In the genomic region with DNA sequence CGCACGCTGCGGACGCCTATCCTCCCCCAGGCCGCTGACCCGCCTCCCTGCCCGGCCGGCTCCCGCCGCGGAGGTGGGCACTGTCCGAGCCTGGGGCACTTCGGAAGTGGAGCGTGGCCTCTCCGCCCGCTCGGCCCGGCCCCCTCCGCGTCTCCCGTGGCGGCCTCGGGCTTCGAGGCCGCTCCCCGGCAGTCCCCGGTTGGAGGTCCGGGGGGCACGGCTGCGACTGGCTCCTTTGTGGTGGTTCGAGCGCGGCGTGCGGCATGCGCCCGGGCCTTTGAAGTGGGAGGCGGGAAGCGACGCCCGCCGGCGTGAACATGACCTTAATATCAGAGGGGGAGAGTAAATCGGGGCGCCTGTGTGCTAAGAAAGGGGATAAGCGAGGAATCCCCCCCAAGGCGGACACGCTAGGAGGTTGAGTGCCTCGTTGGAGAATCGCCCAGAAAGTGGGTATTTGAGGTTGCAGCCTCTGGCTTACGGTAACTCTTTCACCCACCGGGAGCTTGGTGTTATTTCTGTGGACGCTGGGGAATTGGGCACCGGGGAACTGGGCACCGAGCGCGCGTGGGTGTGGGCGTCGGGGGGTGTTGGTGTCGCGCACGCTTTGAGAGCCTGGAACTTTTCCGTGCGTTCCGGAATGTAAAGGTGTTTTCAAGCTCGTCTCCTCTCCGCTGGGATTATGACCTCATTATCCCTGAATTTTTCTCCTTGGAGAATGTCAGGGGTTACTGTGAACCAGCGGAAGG, we compare ENCODE assay signal across 8 cellular contexts. TPM values are rescaled to one million over a fixed set of nuclear protein-coding genes. Genes with fewer than 3 reads are reported as not detected.
DNase-seq lines count a peak whose midpoint lies in the region; ATAC-seq, FAIRE-seq and TF ChIP-seq lines count a peak whose summit lies in the region.

No MANE protein-coding gene starts in this region.

- in situ Hi-C loops in brain microvascular endothelial cell (cut with HindIII; ENCODE audit: low pct_ligation_motif_present, low sequenced_read_pairs) = no loop called here

- POLR2A ChIA-PET in AG04449 (lab: Yijun Ruan, JAX) = interaction anchor here (0.5 to 1.8 kb wide), 10 partner anchors 9 to 291 kb away, joined by 3 to 10 read pairs (median 4); partner anchors contain the start of genes CDNF, HSPA14, MEIG1 and MSANTD7

- H3K27me3 ChIP-seq in brain microvascular endothelial cell (replicated peaks) (no peaks in the 10 kb centered on the region), keratinocyte (ENCODE audit: control insufficient read depth, extremely low read depth, insufficient read depth, low read length) (no peaks in the 10 kb centered on the region)

- DNase-seq in AG04449 (ENCODE audit: low read depth, low spot score) = no peak
- DNase-seq in brain microvascular endothelial cell = no peak
- DNase-seq in keratinocyte (ENCODE audit: low read depth, low spot score) = no peak
- peak; percentile 45 for DNase-seq in stimulated activated CD4-positive, alpha-beta T cell treated with anti-CD3 and anti-CD28 coated beads, Interleukin-4, amount 100 ng/mL, for 24 hours

- peak overlapping the region; percentile 39 for H3K27ac ChIP-seq in brain microvascular endothelial cell
- H3K27ac ChIP-seq in keratinocyte (ENCODE audit: control insufficient read depth, insufficient read depth, low read length) = peak overlapping the region; percentile 96

- peaks cover 20% of the 10 kb centered on the region for H3K4me1 ChIP-seq in keratinocyte (ENCODE audit: control insufficient read depth, extremely low read depth, insufficient read depth, low read length)

- H3K4me3 Mint-ChIP-seq in T-helper 1 cell treated with Interleukin-12 subunit alpha and Interleukin-12 subunit beta and Interleukin-4 antibody, amounts not matched to agents 30 μg/mL and 1 μg/mL, for 36 hours = peak overlapping the region; percentile 87

- H3K9ac ChIP-seq in keratinocyte (ENCODE audit: control insufficient read depth, extremely low read depth, insufficient read depth, low read length) = peak overlapping the region; percentile 99

- peak overlapping the region; percentile 77 for H3K27ac Mint-ChIP-seq in T-helper 1 cell treated with Interleukin-12 subunit alpha and Interleukin-12 subunit beta and Interleukin-4 antibody, amounts not matched to agents 30 μg/mL and 1 μg/mL, for 36 hours

- H3K9me3 ChIP-seq in keratinocyte (ENCODE audit: control insufficient read depth, low read depth, low read length) = no peaks in the 10 kb centered on the region

- no peaks in the 10 kb centered on the region for H3K36me3 ChIP-seq in brain microvascular endothelial cell (replicated peaks)
- H3K36me3 ChIP-seq in keratinocyte (ENCODE audit: control insufficient read depth in 2 of 2, extremely low read depth in 1 of 2, insufficient read depth in 2 of 2, low read length in 2 of 2) = peaks cover 2 to 7% of the 10 kb centered on the region in 2 experiments

- H3K79me2 ChIP-seq in keratinocyte (ENCODE audit: control insufficient read depth, insufficient read depth, low read length) = peaks cover 67% of the 10 kb centered on the region

- H2AFZ ChIP-seq in keratinocyte (ENCODE audit: control insufficient read depth, low read length) = peak overlapping the region; percentile 76

- peaks cover 35% of the 10 kb centered on the region for H3K4me1 Mint-ChIP-seq in T-helper 1 cell treated with Interleukin-12 subunit alpha and Interleukin-12 subunit beta and Interleukin-4 antibody, amounts not matched to agents 30 μg/mL and 1 μg/mL, for 36 hours (ENCODE audit: low read depth)

- peak; percentile 12 for ATAC-seq in GM19043 (IDR thresholded peaks at IDR 0.05; ENCODE audit: low read depth, unreplicated experiment)
- ATAC-seq in HG03342 (IDR thresholded peaks at IDR 0.05; ENCODE audit: unreplicated experiment) = peak; percentile 28
- ATAC-seq in GM18870 (IDR thresholded peaks at IDR 0.05; ENCODE audit: unreplicated experiment) = no peak

- peaks cover 13% of the 10 kb centered on the region for H3K36me3 Mint-ChIP-seq in T-helper 1 cell treated with Interleukin-12 subunit alpha and Interleukin-12 subunit beta and Interleukin-4 antibody, amounts not matched to agents 30 μg/mL and 1 μg/mL, for 36 hours (ENCODE audit: low read depth)

- H3K9me1 ChIP-seq in keratinocyte (ENCODE audit: control insufficient read depth, extremely low read depth, insufficient read depth, low read length) = peaks cover 2% of the 10 kb centered on the region

- H4K20me1 ChIP-seq in keratinocyte (ENCODE audit: control insufficient read depth, extremely low read depth, insufficient read depth, low read length) = no peaks in the 10 kb centered on the region

- H3K4me2 ChIP-seq in keratinocyte (ENCODE audit: control insufficient read depth, extremely low read depth, insufficient read depth, low read depth, low read length) = peak overlapping the region; percentile 97

- H3K4me3 ChIP-seq in AG04449 (ENCODE audit: low read depth, low read length) (peak overlapping the region; percentile 74), brain microvascular endothelial cell (ENCODE audit: low read depth, low read length) (peak overlapping the region; percentile 75), keratinocyte (ENCODE audit: control insufficient read depth in 2 of 3, extremely low read depth in 1 of 3, insufficient read depth in 2 of 3, low read depth in 1 of 3, low read length in 3 of 3) (peak overlapping the region; percentile 80 to 100 (median 89))

- dilution Hi-C loops in keratinocyte (cut with MboI; ENCODE audit: extremely low pct_ligation_motif_present, low sequenced_read_pairs) = no loop called here

- CTCF ChIA-PET in AG04449 (lab: Yijun Ruan, JAX) = interaction anchor here (0.7 to 1.4 kb wide), 7 partner anchors 22 to 342 kb away, joined by 3 to 6 read pairs (median 3); partner anchors contain the start of genes CDNF, HSPA14 and MSANTD7

- FAIRE-seq in keratinocyte (lab: Jason Lieb, UNC) = no peak

- H3K27me3 Mint-ChIP-seq in T-helper 1 cell treated with Interleukin-12 subunit alpha and Interleukin-12 subunit beta and Interleukin-4 antibody, amounts not matched to agents 30 μg/mL and 1 μg/mL, for 36 hours (ENCODE audit: low read depth) = no peaks in the 10 kb centered on the region

- TF ChIP-seq CTCF in AG04449 (IDR thresholded peaks at IDR 0.05; ENCODE audit: insufficient read depth, low read length, missing control alignments) (no peak), brain microvascular endothelial cell (IDR thresholded peaks at IDR 0.05; ENCODE audit: low read depth, low read length, missing control alignments) (no peak), keratinocyte (optimal IDR thresholded peaks at IDR 0.05 in 1 of 3, IDR thresholded peaks at IDR 0.05 in 1 of 3, conservative IDR thresholded peaks at IDR 0.05 in 1 of 3; ENCODE audit: extremely low read depth in 1 of 3, insufficient read depth in 2 of 3, low read length in 3 of 3) (no peak)

- no peaks in the 10 kb centered on the region for H3K9me3 Mint-ChIP-seq in T-helper 1 cell treated with Interleukin-12 subunit alpha and Interleukin-12 subunit beta and Interleukin-4 antibody, amounts not matched to agents 30 μg/mL and 1 μg/mL, for 36 hours

RNA-seq across cellular contexts. Expression of gene SUV39H2, which starts 0.6 kb away (rescaled TPM):
- polyA plus RNA-seq in keratinocyte = 5.3 to 11.8 TPM (median 6.9 TPM) in 3 replicates
- 5.3 TPM for polyA plus RNA-seq in keratinocyte (2011; ENCODE audit: low read depth)
- polyA plus RNA-seq in keratinocyte (2011; cell fraction: cytosol; rRNA removed) = 5.1 and 11.5 TPM in 2 replicates
- 4.1 and 6.3 TPM in 2 replicates for polyA plus RNA-seq in keratinocyte (2011; cell fraction: nucleus; rRNA removed)
- polyA plus RNA-seq in keratinocyte (2012; ENCODE audit: low replicate concordance) = 5.0 and 9.8 TPM in 2 replicates
- polyA minus RNA-seq in keratinocyte = 4.0 to 10.5 TPM (median 5.6 TPM) in 3 replicates
- 7.7 TPM for polyA minus RNA-seq in keratinocyte (2011; cell fraction: cytosol; rRNA and poly(A)+ RNA removed)
- polyA minus RNA-seq in keratinocyte (2011; cell fraction: nucleus; rRNA and poly(A)+ RNA removed) = 4.5 and 7.5 TPM in 2 replicates

RNA-seq across cellular contexts. Expression of gene HSPA14, which starts 41.1 kb away (rescaled TPM):
- polyA plus RNA-seq in keratinocyte = 17.7 to 29.5 TPM (median 18.6 TPM) in 3 replicates
- polyA plus RNA-seq in keratinocyte (2011; ENCODE audit: low read depth) = 22.1 TPM
- polyA plus RNA-seq in keratinocyte (2011; cell fraction: cytosol; rRNA removed) = 12.2 and 26.6 TPM in 2 replicates
- polyA plus RNA-seq in keratinocyte (2011; cell fraction: nucleus; rRNA removed) = 16.4 and 23.2 TPM in 2 replicates
- polyA plus RNA-seq in keratinocyte (2012; ENCODE audit: low replicate concordance) = 14.5 and 17.1 TPM in 2 replicates
- 0.52 to 12.3 TPM (median 4.1 TPM) in 3 replicates for polyA minus RNA-seq in keratinocyte
- 7.5 TPM for polyA minus RNA-seq in keratinocyte (2011; cell fraction: cytosol; rRNA and poly(A)+ RNA removed)
- polyA minus RNA-seq in keratinocyte (2011; cell fraction: nucleus; rRNA and poly(A)+ RNA removed) = 4.6 and 7.4 TPM in 2 replicates

RNA-seq across cellular contexts. Expression of gene MSANTD7, which starts 41.1 kb away (rescaled TPM):
- polyA plus RNA-seq in keratinocyte = 6.6 to 8.6 TPM (median 7.1 TPM) in 3 replicates
- 23.1 TPM for polyA plus RNA-seq in keratinocyte (2011; ENCODE audit: low read depth)
- 4.2 and 5.4 TPM in 2 replicates for polyA plus RNA-seq in keratinocyte (2011; cell fraction: cytosol; rRNA removed)
- polyA plus RNA-seq in keratinocyte (2011; cell fraction: nucleus; rRNA removed) = 5.2 and 5.6 TPM in 2 replicates
- 5.8 and 7.7 TPM in 2 replicates for polyA plus RNA-seq in keratinocyte (2012; ENCODE audit: low replicate concordance)
- polyA minus RNA-seq in keratinocyte = 7.5 to 13.3 TPM (median 11.8 TPM) in 3 replicates
- 11.5 TPM for polyA minus RNA-seq in keratinocyte (2011; cell fraction: cytosol; rRNA and poly(A)+ RNA removed)
- polyA minus RNA-seq in keratinocyte (2011; cell fraction: nucleus; rRNA and poly(A)+ RNA removed) = 8.8 and 10.6 TPM in 2 replicates

RNA-seq across cellular contexts. Expression of gene CDNF, which starts 41.4 kb away (rescaled TPM):
- 1.1 to 1.4 TPM (median 1.2 TPM) in 3 replicates for polyA plus RNA-seq in keratinocyte
- polyA plus RNA-seq in keratinocyte (2011; ENCODE audit: low read depth) = 0.99 TPM
- 0.86 and 1.8 TPM in 2 replicates for polyA plus RNA-seq in keratinocyte (2011; cell fraction: cytosol; rRNA removed)
- 2.7 and 2.9 TPM in 2 replicates for polyA plus RNA-seq in keratinocyte (2011; cell fraction: nucleus; rRNA removed)
- 1.0 TPM in 2 replicates for polyA plus RNA-seq in keratinocyte (2012; ENCODE audit: low replicate concordance)
- 0.92 to 2.2 TPM in 2 of 3 replicates, not detected in the other for polyA minus RNA-seq in keratinocyte
- not detected for polyA minus RNA-seq in keratinocyte (2011; cell fraction: cytosol; rRNA and poly(A)+ RNA removed)
- 1.1 TPM in 1 of 2 replicates, not detected in the other for polyA minus RNA-seq in keratinocyte (2011; cell fraction: nucleus; rRNA and poly(A)+ RNA removed)
